ENCODE assay signal across 1 cellular context in the genomic region with DNA sequence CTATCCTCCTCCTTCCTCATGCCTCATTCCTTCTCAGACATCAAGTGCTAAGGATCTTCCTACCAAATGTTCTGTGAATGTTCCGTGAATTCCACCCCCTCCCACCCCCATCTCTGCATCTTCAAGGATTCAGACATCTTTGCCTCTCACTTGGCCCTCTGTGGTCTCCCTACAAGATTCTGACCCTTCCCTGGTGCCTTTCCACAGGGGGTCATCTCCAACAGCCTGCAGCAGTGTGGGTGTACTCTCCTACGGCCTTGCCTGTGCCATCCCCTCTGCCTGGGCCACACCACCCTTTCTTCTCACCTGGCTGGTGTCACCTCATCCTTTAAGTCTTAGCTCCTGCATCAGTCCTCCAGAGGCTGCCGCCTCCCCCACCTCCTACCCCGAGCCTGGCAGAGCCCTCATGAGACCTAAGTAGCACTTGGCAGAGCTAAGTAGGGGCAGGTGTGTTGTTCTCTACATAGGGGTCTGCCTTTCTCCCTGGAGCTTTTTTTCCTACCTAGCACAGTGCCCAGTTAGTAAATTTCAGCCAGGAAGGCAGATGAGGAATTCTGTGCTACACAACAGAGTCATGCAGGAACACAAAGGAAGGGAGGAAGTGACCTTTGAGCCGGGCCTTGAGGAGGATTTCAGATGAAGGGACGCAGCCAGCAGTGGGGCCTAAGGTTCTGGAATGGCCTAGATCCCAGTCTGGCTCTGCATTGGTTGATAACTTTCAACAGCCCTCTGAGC.
TF ChIP-seq lines count a peak whose summit lies in the region.

No MANE protein-coding gene starts in this region.

TF ChIP-seq in HepG2, 621 proteins besides CTCF, POLR2A, EP300 and RAD21 (continued from another document and continues in another):
- TF ChIP-seq, protein P1, sequence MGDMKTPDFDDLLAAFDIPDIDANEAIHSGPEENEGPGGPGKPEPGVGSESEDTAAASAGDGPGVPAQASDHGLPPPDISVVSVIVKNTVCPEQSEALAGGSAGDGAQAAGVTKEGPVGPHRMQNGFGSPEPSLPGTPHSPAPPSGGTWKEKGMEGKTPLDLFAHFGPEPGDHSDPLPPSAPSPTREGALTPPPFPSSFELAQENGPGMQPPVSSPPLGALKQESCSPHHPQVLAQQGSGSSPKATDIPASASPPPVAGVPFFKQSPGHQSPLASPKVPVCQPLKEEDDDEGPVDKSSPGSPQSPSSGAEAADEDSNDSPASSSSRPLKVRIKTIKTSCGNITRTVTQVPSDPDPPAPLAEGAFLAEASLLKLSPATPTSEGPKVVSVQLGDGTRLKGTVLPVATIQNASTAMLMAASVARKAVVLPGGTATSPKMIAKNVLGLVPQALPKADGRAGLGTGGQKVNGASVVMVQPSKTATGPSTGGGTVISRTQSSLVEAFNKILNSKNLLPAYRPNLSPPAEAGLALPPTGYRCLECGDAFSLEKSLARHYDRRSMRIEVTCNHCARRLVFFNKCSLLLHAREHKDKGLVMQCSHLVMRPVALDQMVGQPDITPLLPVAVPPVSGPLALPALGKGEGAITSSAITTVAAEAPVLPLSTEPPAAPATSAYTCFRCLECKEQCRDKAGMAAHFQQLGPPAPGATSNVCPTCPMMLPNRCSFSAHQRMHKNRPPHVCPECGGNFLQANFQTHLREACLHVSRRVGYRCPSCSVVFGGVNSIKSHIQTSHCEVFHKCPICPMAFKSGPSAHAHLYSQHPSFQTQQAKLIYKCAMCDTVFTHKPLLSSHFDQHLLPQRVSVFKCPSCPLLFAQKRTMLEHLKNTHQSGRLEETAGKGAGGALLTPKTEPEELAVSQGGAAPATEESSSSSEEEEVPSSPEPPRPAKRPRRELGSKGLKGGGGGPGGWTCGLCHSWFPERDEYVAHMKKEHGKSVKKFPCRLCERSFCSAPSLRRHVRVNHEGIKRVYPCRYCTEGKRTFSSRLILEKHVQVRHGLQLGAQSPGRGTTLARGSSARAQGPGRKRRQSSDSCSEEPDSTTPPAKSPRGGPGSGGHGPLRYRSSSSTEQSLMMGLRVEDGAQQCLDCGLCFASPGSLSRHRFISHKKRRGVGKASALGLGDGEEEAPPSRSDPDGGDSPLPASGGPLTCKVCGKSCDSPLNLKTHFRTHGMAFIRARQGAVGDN (CRISPR knock-in tag; IDR thresholded peaks at IDR 0.05), result no peak; the same call in 1 of the 2 replicates
- TF ChIP-seq, protein P2, sequence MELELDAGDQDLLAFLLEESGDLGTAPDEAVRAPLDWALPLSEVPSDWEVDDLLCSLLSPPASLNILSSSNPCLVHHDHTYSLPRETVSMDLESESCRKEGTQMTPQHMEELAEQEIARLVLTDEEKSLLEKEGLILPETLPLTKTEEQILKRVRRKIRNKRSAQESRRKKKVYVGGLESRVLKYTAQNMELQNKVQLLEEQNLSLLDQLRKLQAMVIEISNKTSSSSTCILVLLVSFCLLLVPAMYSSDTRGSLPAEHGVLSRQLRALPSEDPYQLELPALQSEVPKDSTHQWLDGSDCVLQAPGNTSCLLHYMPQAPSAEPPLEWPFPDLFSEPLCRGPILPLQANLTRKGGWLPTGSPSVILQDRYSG (CRISPR knock-in tag; IDR thresholded peaks at IDR 0.05), result no peak
- TF ChIP-seq ESRRA (CRISPR knock-in tag; IDR thresholded peaks at IDR 0.05; ENCODE audit: low read depth) (no peak), ZNF446 (CRISPR knock-in tag; IDR thresholded peaks at IDR 0.05) (no peak), DPF2 (CRISPR knock-in tag; IDR thresholded peaks at IDR 0.05; ENCODE audit: borderline replicate concordance, low read depth) (peak; percentile 45; the same call in 1 of the 2 replicates), NAIF1 (CRISPR knock-in tag; IDR thresholded peaks at IDR 0.05; ENCODE audit: borderline replicate concordance) (no peak), ZSCAN20 (CRISPR knock-in tag; IDR thresholded peaks at IDR 0.05; ENCODE audit: borderline replicate concordance) (no peak), SRY (CRISPR knock-in tag; IDR thresholded peaks at IDR 0.05) (no peak), FOXA1 (IDR thresholded peaks at IDR 0.05) (no peak), FOXA1 (CRISPR knock-in tag; IDR thresholded peaks at IDR 0.05) (no peak), FOSL2 (CRISPR knock-in tag; IDR thresholded peaks at IDR 0.05) (no peak), ZNF7 (CRISPR knock-in tag; IDR thresholded peaks at IDR 0.05) (no peak), ZNF674 (CRISPR knock-in tag; IDR thresholded peaks at IDR 0.05; ENCODE audit: low read depth) (no peak), ISL2 (CRISPR knock-in tag; IDR thresholded peaks at IDR 0.05) (no peak), RORA (CRISPR knock-in tag; IDR thresholded peaks at IDR 0.05) (no peak), ZNF451 (CRISPR knock-in tag; IDR thresholded peaks at IDR 0.05) (no peak), SRF (IDR thresholded peaks at IDR 0.05; ENCODE audit: low read depth, low read length) (no peak), ATAD3A (CRISPR knock-in tag; IDR thresholded peaks at IDR 0.05) (no peak), ASH2L (IDR thresholded peaks at IDR 0.05; ENCODE audit: insufficient read length, low read depth, low read length) (no peak), ZNF501 (CRISPR knock-in tag; IDR thresholded peaks at IDR 0.05) (peak; percentile 51; the same call in 1 of the 2 replicates), ZFAT (CRISPR knock-in tag; conservative IDR thresholded peaks at IDR 0.05) (no peak), ZNF343 (CRISPR knock-in tag; IDR thresholded peaks at IDR 0.05) (no peak), PAWR (CRISPR knock-in tag; IDR thresholded peaks at IDR 0.05; ENCODE audit: borderline replicate concordance) (no peak), XRCC5 (optimal IDR thresholded peaks at IDR 0.05; ENCODE audit: low read length) (no peak), SIN3B (IDR thresholded peaks at IDR 0.05; ENCODE audit: low read length) (no peak), ZNF615 (CRISPR knock-in tag; IDR thresholded peaks at IDR 0.05; ENCODE audit: borderline replicate concordance) (0 out of 2 replicates have a peak, but pooled peaks have one; percentile 22), PCBP1 (IDR thresholded peaks at IDR 0.05; ENCODE audit: borderline replicate concordance, low read depth, low read length) (no peak), POLR2AphosphoS2 (IDR thresholded peaks at IDR 0.05; ENCODE audit: low read depth, low read length) (no peak), FLYWCH1 (CRISPR knock-in tag; IDR thresholded peaks at IDR 0.05) (no peak), ZNF180 (CRISPR knock-in tag; IDR thresholded peaks at IDR 0.05; ENCODE audit: borderline replicate concordance, low read depth) (no peak), CENPX (CRISPR knock-in tag; IDR thresholded peaks at IDR 0.05) (no peak), SMAD1 (CRISPR knock-in tag; IDR thresholded peaks at IDR 0.05; ENCODE audit: borderline replicate concordance, low read depth) (no peak), CAMTA2 (CRISPR knock-in tag; IDR thresholded peaks at IDR 0.05; ENCODE audit: borderline replicate concordance) (no peak), ZFP90 (CRISPR knock-in tag; IDR thresholded peaks at IDR 0.05; ENCODE audit: borderline replicate concordance) (no peak), SIN3A (IDR thresholded peaks at IDR 0.05; ENCODE audit: borderline replicate concordance, low read depth, low read length) (no peak), STAG1 (CRISPR knock-in tag; IDR thresholded peaks at IDR 0.05) (no peak), GLI4 (CRISPR knock-in tag; IDR thresholded peaks at IDR 0.05; ENCODE audit: borderline replicate concordance) (no peak), MLLT10 (CRISPR knock-in tag; IDR thresholded peaks at IDR 0.05) (no peak)
- TF ChIP-seq, protein P3, sequence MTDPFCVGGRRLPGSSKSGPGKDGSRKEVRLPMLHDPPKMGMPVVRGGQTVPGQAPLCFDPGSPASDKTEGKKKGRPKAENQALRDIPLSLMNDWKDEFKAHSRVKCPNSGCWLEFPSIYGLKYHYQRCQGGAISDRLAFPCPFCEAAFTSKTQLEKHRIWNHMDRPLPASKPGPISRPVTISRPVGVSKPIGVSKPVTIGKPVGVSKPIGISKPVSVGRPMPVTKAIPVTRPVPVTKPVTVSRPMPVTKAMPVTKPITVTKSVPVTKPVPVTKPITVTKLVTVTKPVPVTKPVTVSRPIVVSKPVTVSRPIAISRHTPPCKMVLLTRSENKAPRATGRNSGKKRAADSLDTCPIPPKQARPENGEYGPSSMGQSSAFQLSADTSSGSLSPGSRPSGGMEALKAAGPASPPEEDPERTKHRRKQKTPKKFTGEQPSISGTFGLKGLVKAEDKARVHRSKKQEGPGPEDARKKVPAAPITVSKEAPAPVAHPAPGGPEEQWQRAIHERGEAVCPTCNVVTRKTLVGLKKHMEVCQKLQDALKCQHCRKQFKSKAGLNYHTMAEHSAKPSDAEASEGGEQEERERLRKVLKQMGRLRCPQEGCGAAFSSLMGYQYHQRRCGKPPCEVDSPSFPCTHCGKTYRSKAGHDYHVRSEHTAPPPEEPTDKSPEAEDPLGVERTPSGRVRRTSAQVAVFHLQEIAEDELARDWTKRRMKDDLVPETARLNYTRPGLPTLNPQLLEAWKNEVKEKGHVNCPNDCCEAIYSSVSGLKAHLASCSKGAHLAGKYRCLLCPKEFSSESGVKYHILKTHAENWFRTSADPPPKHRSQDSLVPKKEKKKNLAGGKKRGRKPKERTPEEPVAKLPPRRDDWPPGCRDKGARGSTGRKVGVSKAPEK (CRISPR knock-in tag; IDR thresholded peaks at IDR 0.05; ENCODE audit: borderline replicate concordance), result no peak
- TF ChIP-seq, protein P4, sequence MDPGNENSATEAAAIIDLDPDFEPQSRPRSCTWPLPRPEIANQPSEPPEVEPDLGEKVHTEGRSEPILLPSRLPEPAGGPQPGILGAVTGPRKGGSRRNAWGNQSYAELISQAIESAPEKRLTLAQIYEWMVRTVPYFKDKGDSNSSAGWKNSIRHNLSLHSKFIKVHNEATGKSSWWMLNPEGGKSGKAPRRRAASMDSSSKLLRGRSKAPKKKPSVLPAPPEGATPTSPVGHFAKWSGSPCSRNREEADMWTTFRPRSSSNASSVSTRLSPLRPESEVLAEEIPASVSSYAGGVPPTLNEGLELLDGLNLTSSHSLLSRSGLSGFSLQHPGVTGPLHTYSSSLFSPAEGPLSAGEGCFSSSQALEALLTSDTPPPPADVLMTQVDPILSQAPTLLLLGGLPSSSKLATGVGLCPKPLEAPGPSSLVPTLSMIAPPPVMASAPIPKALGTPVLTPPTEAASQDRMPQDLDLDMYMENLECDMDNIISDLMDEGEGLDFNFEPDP (CRISPR knock-in tag; conservative IDR thresholded peaks at IDR 0.05), result no peak
- TF ChIP-seq, protein P5, sequence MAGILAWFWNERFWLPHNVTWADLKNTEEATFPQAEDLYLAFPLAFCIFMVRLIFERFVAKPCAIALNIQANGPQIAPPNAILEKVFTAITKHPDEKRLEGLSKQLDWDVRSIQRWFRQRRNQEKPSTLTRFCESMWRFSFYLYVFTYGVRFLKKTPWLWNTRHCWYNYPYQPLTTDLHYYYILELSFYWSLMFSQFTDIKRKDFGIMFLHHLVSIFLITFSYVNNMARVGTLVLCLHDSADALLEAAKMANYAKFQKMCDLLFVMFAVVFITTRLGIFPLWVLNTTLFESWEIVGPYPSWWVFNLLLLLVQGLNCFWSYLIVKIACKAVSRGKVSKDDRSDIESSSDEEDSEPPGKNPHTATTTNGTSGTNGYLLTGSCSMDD (CRISPR knock-in tag; IDR thresholded peaks at IDR 0.05), result no peak
- TF ChIP-seq, protein P6, sequence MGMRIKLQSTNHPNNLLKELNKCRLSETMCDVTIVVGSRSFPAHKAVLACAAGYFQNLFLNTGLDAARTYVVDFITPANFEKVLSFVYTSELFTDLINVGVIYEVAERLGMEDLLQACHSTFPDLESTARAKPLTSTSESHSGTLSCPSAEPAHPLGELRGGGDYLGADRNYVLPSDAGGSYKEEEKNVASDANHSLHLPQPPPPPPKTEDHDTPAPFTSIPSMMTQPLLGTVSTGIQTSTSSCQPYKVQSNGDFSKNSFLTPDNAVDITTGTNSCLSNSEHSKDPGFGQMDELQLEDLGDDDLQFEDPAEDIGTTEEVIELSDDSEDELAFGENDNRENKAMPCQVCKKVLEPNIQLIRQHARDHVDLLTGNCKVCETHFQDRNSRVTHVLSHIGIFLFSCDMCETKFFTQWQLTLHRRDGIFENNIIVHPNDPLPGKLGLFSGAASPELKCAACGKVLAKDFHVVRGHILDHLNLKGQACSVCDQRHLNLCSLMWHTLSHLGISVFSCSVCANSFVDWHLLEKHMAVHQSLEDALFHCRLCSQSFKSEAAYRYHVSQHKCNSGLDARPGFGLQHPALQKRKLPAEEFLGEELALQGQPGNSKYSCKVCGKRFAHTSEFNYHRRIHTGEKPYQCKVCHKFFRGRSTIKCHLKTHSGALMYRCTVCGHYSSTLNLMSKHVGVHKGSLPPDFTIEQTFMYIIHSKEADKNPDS (CRISPR knock-in tag; IDR thresholded peaks at IDR 0.05), result no peak
- TF ChIP-seq, protein P7, sequence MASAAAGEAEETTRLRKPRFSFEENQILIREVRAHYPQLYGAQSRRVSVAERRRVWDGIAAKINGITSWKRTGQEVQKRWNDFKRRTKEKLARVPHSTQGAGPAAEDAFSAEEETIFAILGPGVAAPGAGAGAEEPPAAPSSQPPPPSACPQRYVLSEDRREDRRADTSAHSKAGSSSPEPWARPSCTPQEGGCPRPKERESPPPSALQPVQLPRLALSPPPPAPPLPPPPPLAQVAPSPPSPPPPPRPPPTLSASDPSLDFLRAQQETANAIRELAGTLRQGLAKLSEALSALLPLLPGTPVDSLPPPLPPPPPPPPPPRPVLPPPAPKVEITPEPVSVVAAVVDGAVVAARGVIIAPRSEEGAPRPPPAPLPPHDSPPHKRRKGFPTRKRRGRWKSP (CRISPR knock-in tag; IDR thresholded peaks at IDR 0.05), result no peak
- TF ChIP-seq, protein P8, sequence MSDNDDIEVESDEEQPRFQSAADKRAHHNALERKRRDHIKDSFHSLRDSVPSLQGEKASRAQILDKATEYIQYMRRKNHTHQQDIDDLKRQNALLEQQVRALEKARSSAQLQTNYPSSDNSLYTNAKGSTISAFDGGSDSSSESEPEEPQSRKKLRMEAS (IDR thresholded peaks at IDR 0.05), result peak; percentile 59; the same call in 1 of the 2 replicates
- TF ChIP-seq, protein P9, sequence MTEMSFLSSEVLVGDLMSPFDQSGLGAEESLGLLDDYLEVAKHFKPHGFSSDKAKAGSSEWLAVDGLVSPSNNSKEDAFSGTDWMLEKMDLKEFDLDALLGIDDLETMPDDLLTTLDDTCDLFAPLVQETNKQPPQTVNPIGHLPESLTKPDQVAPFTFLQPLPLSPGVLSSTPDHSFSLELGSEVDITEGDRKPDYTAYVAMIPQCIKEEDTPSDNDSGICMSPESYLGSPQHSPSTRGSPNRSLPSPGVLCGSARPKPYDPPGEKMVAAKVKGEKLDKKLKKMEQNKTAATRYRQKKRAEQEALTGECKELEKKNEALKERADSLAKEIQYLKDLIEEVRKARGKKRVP (CRISPR knock-in tag; IDR thresholded peaks at IDR 0.05), result no peak
- TF ChIP-seq, protein P10, sequence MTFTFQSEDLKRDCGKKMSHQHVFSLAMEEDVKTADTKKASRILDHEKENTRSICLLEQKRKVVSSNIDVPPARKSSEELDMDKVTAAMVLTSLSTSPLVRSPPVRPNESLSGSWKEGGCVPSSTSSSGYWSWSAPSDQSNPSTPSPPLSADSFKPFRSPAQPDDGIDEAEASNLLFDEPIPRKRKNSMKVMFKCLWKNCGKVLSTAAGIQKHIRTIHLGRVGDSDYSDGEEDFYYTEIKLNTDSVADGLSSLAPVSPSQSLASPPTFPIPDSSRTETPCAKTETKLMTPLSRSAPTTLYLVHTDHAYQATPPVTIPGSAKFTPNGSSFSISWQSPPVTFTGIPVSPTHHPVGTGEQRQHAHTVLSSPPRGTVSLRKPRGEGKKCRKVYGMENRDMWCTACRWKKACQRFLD (CRISPR knock-in tag; IDR thresholded peaks at IDR 0.05; ENCODE audit: borderline replicate concordance), result no peak
